Comparison of ENCODE assay signal across 20 cellular contexts in the genomic region with DNA sequence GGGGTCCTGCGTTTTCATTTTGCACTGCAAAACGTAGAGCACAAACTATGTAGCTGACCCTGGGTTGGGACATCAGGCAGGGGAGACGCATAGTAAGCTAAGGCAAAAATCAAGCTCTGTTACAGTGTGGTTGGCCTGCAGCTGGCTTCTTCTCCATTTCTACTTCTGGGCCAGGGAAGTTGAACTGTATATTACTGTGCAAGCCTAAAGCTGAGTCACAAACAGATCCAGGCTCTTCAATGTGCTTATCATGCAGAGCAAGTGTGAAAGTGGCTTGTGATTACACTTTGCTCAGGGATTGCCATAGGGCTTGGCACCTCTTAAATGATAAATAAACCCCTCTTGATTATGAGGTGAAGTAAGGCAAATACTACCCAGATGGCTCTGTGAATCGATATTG. TPM values are rescaled to one million over a fixed set of nuclear protein-coding genes. Genes with fewer than 3 reads are reported as not detected.
DNase-seq lines count a peak whose midpoint lies in the region; ATAC-seq and TF ChIP-seq lines count a peak whose summit lies in the region.
"Had no signal": no experiment of that assay in that cellular context is flagged by ENCODE, and none has a peak within 500 bp of the region (broad histone marks: within the 10 kb centered on the region; RNA-seq: fewer than 3 reads in every experiment).

No MANE protein-coding gene starts in this region.

- no peak overlapping the region for H2AFZ ChIP-seq in osteoblast (ENCODE audit: low read length)

- H3K27me3 ChIP-seq in osteoblast (ENCODE audit: insufficient read depth, low read length) (no peaks in the 10 kb centered on the region), gastroesophageal sphincter (no peaks in the 10 kb centered on the region)
- H3K27me3 ChIP-seq: ascending aorta, colonic mucosa, neutrophil, right lobe of liver had no signal

- H3K4me1 ChIP-seq in osteoblast (ENCODE audit: insufficient read depth, low read length): peaks cover 24% of the 10 kb centered on the region
- H3K4me1 ChIP-seq in gastroesophageal sphincter: peaks cover 0 to 18% (median 7%) of the 10 kb centered on the region in 3 donors
- H3K4me1 ChIP-seq: ascending aorta, colonic mucosa, right lobe of liver had no signal

- H4K20me1 ChIP-seq in osteoblast (ENCODE audit: insufficient read depth, low read length): no peaks in the 10 kb centered on the region

- H3K79me2 ChIP-seq in osteoblast (ENCODE audit: insufficient read depth, low read length): no peaks in the 10 kb centered on the region

- no peak for TF ChIP-seq POLR2A in gastroesophageal sphincter (IDR thresholded peaks at IDR 0.05)

- intact Hi-C loops in Right ventricle myocardium superior (cut with DNase I) (no loop called here), cardiac septum (cut with DNase I) (no loop called here)

- TF ChIP-seq CTCF in fibroblast of villous mesenchyme (IDR thresholded peaks at IDR 0.05; ENCODE audit: insufficient read depth, low read depth, low read length) (no peak), osteoblast (IDR thresholded peaks at IDR 0.05; ENCODE audit: extremely low read depth, low read depth, low read length) (no peak), gastroesophageal sphincter (IDR thresholded peaks at IDR 0.05) (no peak)

- DNase-seq in Right ventricle myocardium superior (no peak), cardiac septum (ENCODE audit: low spot score) (no peak), RPMI7951 (ENCODE audit: low read depth) (peak; percentile 64), fibroblast of villous mesenchyme (ENCODE audit: low read depth) (peak; percentile 42), osteoblast (ENCODE audit: insufficient read length, low spot score, missing footprints) (no peak)
- no peak for DNase-seq in central memory CD4-positive, alpha-beta T cell
- DNase-seq: activated gamma-delta T cell, colonic mucosa, EL, glutamatergic neuron, NCI-H2029, NCI-H774, right lobe of liver, RPMI8226 had no signal

- H3K36me3 ChIP-seq in osteoblast (ENCODE audit: insufficient read depth, low read length) (no peaks in the 10 kb centered on the region), gastroesophageal sphincter (no peaks in the 10 kb centered on the region)
- H3K36me3 ChIP-seq: ascending aorta, colonic mucosa, neutrophil, right lobe of liver had no signal

- H3K4me3 ChIP-seq in fibroblast of villous mesenchyme (ENCODE audit: low read depth, low read length) (no peak overlapping the region), osteoblast (ENCODE audit: insufficient read depth, low read length) (no peak overlapping the region), gastroesophageal sphincter (no peak overlapping the region)
- H3K4me3 ChIP-seq: ascending aorta, colonic mucosa, right lobe of liver had no signal

- 69 to 70% methylated on average over 3 to 4 of the region's 4 CpGs for WGBS in gastroesophageal sphincter (ENCODE audit: low coverage in 1 of 2), 2 donors

- H3K4me2 ChIP-seq in osteoblast (ENCODE audit: insufficient read depth, low read length): no peak overlapping the region

- peak; percentile 66 for ATAC-seq in Right ventricle myocardium superior (ENCODE audit: poor library complexity)
- no peak for ATAC-seq in HG03521 (IDR thresholded peaks at IDR 0.05; ENCODE audit: unreplicated experiment)
- ATAC-seq in gastroesophageal sphincter: no peak

- no peak for TF ChIP-seq EP300 in gastroesophageal sphincter (IDR thresholded peaks at IDR 0.05)

- H3K27ac ChIP-seq in osteoblast (ENCODE audit: low read depth, low read length) (no peak overlapping the region), gastroesophageal sphincter (no peak overlapping the region)
- H3K27ac ChIP-seq: ascending aorta, colonic mucosa, neutrophil, right lobe of liver had no signal

- H3K9me3 ChIP-seq in osteoblast (ENCODE audit: low read depth, low read length) (no peaks in the 10 kb centered on the region), gastroesophageal sphincter (no peaks in the 10 kb centered on the region)
- H3K9me3 ChIP-seq: ascending aorta, colonic mucosa, neutrophil, right lobe of liver had no signal

RNA-seq across cellular contexts. Expression of a gene that starts 40.4 kb away (rescaled TPM):
- total RNA-seq in Right ventricle myocardium superior: not detected
- total RNA-seq in cardiac septum: not detected
- 0.29 TPM in 1 of 2 replicates, not detected in the other for total RNA-seq in RPMI7951 (2014; rRNA removed; shearing (Covaris generic))
- under 0.01 TPM in 1 of 2 replicates, not detected in the other for total RNA-seq in fibroblast of villous mesenchyme
- under 0.01 TPM in 1 of 2 replicates, not detected in the other for total RNA-seq in osteoblast
- total RNA-seq in gastroesophageal sphincter: not detected
- total RNA-seq: ascending aorta, epithelial cell of proximal tubule, kidney epithelial cell had no signal

Comparison
In these comparisons a context has a peak if more than half of its experiments do, and no peak if none do; other contexts are left out.
1. DNase-seq: peak in RPMI7951 (single experiment) and fibroblast of villous mesenchyme (single experiment); none in Right ventricle myocardium superior (single experiment), cardiac septum (single experiment), central memory CD4-positive, alpha-beta T cell (single experiment) and osteoblast (single experiment).